18 cellular contexts compared by ENCODE assay signal in genomic region chr2:14558382-14558919, GRCh38.
"Had no signal": no experiment of that assay in that cellular context is flagged by ENCODE, and none has a peak within 500 bp of the region (broad histone marks: within the 10 kb centered on the region; RNA-seq: fewer than 3 reads in every experiment).

No MANE protein-coding gene starts in this region.

- H3K27me3 Mint-ChIP-seq: activated naive CD4-positive, alpha-beta T cell treated with anti-CD3 and anti-CD28 coated beads, Interleukin-2, amount 50 U/mL, for 24 hours; activated T-helper 17 cell treated with anti-CD3 and anti-CD28 coated beads, Interleukin-2, amount 50 U/mL, for 72 hours had no signal

- ATAC-seq: activated T-helper 17 cell treated with anti-CD3 and anti-CD28 coated beads, Interleukin-2, amount 50 U/mL, for 72 hours; gastrocnemius medialis; heart right ventricle; stimulated activated effector memory CD8-positive, alpha-beta T cell treated with anti-CD3 and anti-CD28 coated beads, Interleukin-12 subunit alpha, Interleukin-12 subunit beta, amount 100 ng/mL, for 72 hours had no signal

- H3K9ac ChIP-seq: parathyroid adenoma had no signal

- H3K36me3 Mint-ChIP-seq: activated naive CD4-positive, alpha-beta T cell treated with anti-CD3 and anti-CD28 coated beads, Interleukin-2, amount 50 U/mL, for 24 hours; brain; stimulated activated effector memory CD8-positive, alpha-beta T cell treated with anti-CD3 and anti-CD28 coated beads, Interleukin-12 subunit alpha, Interleukin-12 subunit beta, amount 100 ng/mL, for 72 hours had no signal

- H3K36me3 ChIP-seq: gastrocnemius medialis, heart right ventricle, tibial artery had no signal

- H3K4me3 ChIP-seq: gastrocnemius medialis, heart right ventricle, SK-N-MC, tibial artery had no signal

- DNase-seq: activated CD4-positive, alpha-beta T cell treated with anti-CD3 and anti-CD28 coated beads, Interleukin-2, amount 50 U/mL, for 1 hour; activated T-cell treated with anti-CD3 and anti-CD28 coated beads for 4 hours; amygdala; cerebellar nuclear complex; dermis blood vessel endothelial cell; endodermal cell; gastrocnemius medialis; heart right ventricle; islet precursor cell; retina; tibial artery had no signal

- H3K9me3 Mint-ChIP-seq: activated T-helper 17 cell treated with anti-CD3 and anti-CD28 coated beads, Interleukin-2, amount 50 U/mL, for 72 hours; brain; endodermal cell; T-helper 1 cell treated with Interleukin-12 subunit alpha and Interleukin-12 subunit beta and Interleukin-4 antibody, amounts not matched to agents 30 μg/mL and 1 μg/mL, for 36 hours had no signal

- H3K27me3 ChIP-seq: gastrocnemius medialis, tibial artery had no signal

- H2AFZ ChIP-seq: parathyroid adenoma had no signal

- H3K4me1 Mint-ChIP-seq: activated naive CD4-positive, alpha-beta T cell treated with anti-CD3 and anti-CD28 coated beads, Interleukin-2, amount 50 U/mL, for 24 hours; activated T-helper 17 cell treated with anti-CD3 and anti-CD28 coated beads, Interleukin-2, amount 50 U/mL, for 72 hours; brain; stimulated activated effector memory CD8-positive, alpha-beta T cell treated with anti-CD3 and anti-CD28 coated beads, Interleukin-12 subunit alpha, Interleukin-12 subunit beta, amount 100 ng/mL, for 72 hours had no signal

- H3K4me3 Mint-ChIP-seq: activated naive CD4-positive, alpha-beta T cell treated with anti-CD3 and anti-CD28 coated beads, Interleukin-2, amount 50 U/mL, for 24 hours; activated T-helper 17 cell treated with anti-CD3 and anti-CD28 coated beads, Interleukin-2, amount 50 U/mL, for 72 hours; brain; endodermal cell; stimulated activated effector memory CD8-positive, alpha-beta T cell treated with anti-CD3 and anti-CD28 coated beads, Interleukin-12 subunit alpha, Interleukin-12 subunit beta, amount 100 ng/mL, for 72 hours; T-helper 1 cell treated with Interleukin-12 subunit alpha and Interleukin-12 subunit beta and Interleukin-4 antibody, amounts not matched to agents 30 μg/mL and 1 μg/mL, for 36 hours had no signal

- H3K4me1 ChIP-seq: gastrocnemius medialis, heart right ventricle, parathyroid adenoma, tibial artery had no signal

- H3K27ac ChIP-seq: gastrocnemius medialis, heart right ventricle, parathyroid adenoma, SK-N-MC, tibial artery had no signal

- H3K9me3 ChIP-seq: gastrocnemius medialis, heart right ventricle, tibial artery had no signal

- H3K27ac Mint-ChIP-seq: activated naive CD4-positive, alpha-beta T cell treated with anti-CD3 and anti-CD28 coated beads, Interleukin-2, amount 50 U/mL, for 24 hours; activated T-helper 17 cell treated with anti-CD3 and anti-CD28 coated beads, Interleukin-2, amount 50 U/mL, for 72 hours; endodermal cell; stimulated activated effector memory CD8-positive, alpha-beta T cell treated with anti-CD3 and anti-CD28 coated beads, Interleukin-12 subunit alpha, Interleukin-12 subunit beta, amount 100 ng/mL, for 72 hours; T-helper 1 cell treated with Interleukin-12 subunit alpha and Interleukin-12 subunit beta and Interleukin-4 antibody, amounts not matched to agents 30 μg/mL and 1 μg/mL, for 36 hours had no signal

- H3K79me2 ChIP-seq: parathyroid adenoma had no signal
